ENCODE assay signal across 24 cellular contexts in the genomic region with DNA sequence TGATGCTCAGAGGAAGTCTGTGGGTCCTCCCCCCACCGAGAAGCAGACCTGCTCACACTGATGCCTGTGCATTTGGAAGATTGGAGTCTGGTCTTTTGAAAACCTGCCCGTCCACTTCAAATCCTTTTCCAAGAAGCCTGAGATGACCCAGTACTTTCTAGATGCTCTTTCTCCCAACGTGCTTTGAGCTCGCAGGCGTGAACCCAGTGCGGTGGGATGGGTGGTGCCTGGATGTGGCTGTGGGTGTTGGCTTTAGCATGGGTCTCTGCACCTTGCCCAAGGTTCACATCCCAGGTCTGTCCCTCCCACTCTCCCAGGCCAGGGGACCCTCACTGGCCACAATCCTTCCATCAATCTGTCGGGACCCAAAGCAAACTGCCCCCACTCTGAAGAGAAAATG.
"Had no signal": no experiment of that assay in that cellular context is flagged by ENCODE, and none has a peak within 500 bp of the region (broad histone marks: within the 10 kb centered on the region; RNA-seq: fewer than 3 reads in every experiment).

No MANE protein-coding gene starts in this region.

- H3K4me3 ChIP-seq: heart left ventricle, lower lobe of right lung, ovary, right atrium auricular region, right lobe of liver, smooth muscle cell, suprapubic skin, thoracic aorta, tibial artery, vagina had no signal

- H3K27me3 ChIP-seq: neutrophil, ovary, right atrium auricular region, right lobe of liver, vagina had no signal

- H3K27ac ChIP-seq: heart left ventricle, lower lobe of right lung, neutrophil, ovary, right atrium auricular region, right lobe of liver, suprapubic skin, thoracic aorta, tibial artery, vagina had no signal

- FAIRE-seq: islet of Langerhans had no signal

- DNase-seq: hypothalamus; immature natural killer cell; left ventricle myocardium superior; lower lobe of right lung; mammary epithelial cell; mesenchymal stem cell; occipital lobe; ovary; right lobe of liver; stimulated activated CD4-positive, alpha-beta T cell treated with anti-CD3 and anti-CD28 coated beads, Interleukin-12 subunit alpha, Interleukin-12 subunit beta, amount 100 ng/mL, for 4 hours; stimulated activated CD4-positive, alpha-beta T cell treated with anti-CD3 and anti-CD28 coated beads, Interleukin-15, amount 100 ng/mL, for 24 hours; stimulated activated CD4-positive, alpha-beta T cell treated with anti-CD3 and anti-CD28 coated beads, Interleukin-2, amount 100 ng/mL, for 24 hours; stimulated activated CD4-positive, alpha-beta T cell treated with anti-CD3 and anti-CD28 coated beads, Interleukin-4, amount 100 ng/mL, for 24 hours; stimulated activated naive CD4-positive, alpha-beta T cell; trophoblast cell had no signal

- H3K4me1 ChIP-seq: heart left ventricle, lower lobe of right lung, right atrium auricular region, right lobe of liver, suprapubic skin, tibial artery, vagina had no signal

- H3K9me3 ChIP-seq: heart left ventricle, lower lobe of right lung, neutrophil, ovary, right atrium auricular region, right lobe of liver, suprapubic skin, thoracic aorta, tibial artery, vagina had no signal

- H3K36me3 ChIP-seq: heart left ventricle, lower lobe of right lung, neutrophil, ovary, right atrium auricular region, right lobe of liver, suprapubic skin, thoracic aorta, tibial artery, vagina had no signal
